Comparison of ENCODE assay signal across 8 cellular contexts in genomic region chr22:38412435-38413084, GRCh38. TPM values are rescaled to one million over a fixed set of nuclear protein-coding genes. Genes with fewer than 3 reads are reported as not detected.
A peak's percentile ranks its signal among the peaks of the same experiment; 100 is the strongest.
DNase-seq lines count a peak whose midpoint lies in the region; ATAC-seq and TF ChIP-seq lines count a peak whose summit lies in the region.

No MANE protein-coding gene starts in this region.

- no peaks in the 10 kb centered on the region for H3K27me3 ChIP-seq in Loucy (ENCODE audit: insufficient read depth, low read length, poor library complexity, severe bottlenecking)
- H3K27me3 ChIP-seq in heart right ventricle, result peaks cover 0 to 6% (median 0%) of the 10 kb centered on the region in 7 donors
- no peaks in the 10 kb centered on the region for H3K27me3 ChIP-seq in smooth muscle cell (ENCODE audit: low read depth)

- DNase-seq in CD14-positive monocyte (ENCODE audit: low spot score) (no peak), heart right ventricle (peak in 1 of 2 donors; percentile 45), smooth muscle cell (lab: John Stamatoyannopoulos, UW; ENCODE audit: unreplicated experiment) (no peak), COR-L47 (lab: John Stamatoyannopoulos, UW) (no peak)
- DNase-seq in activated effector memory CD4-positive, alpha-beta T cell treated with anti-CD3 and anti-CD28 coated beads, Interleukin-2, amount 50 U/mL, for 16 hours, result peak; percentile 79

- 9 to 13% methylated on average over 43 to 45 of the region's 45 CpGs for WGBS in heart right ventricle, 2 donors
- WGBS in smooth muscle cell (ENCODE audit: low lambda C conversion rate), result 51% methylated on average over 44 of the region's 45 CpGs

- H3K36me3 Mint-ChIP-seq in CD14-positive monocyte, result no peaks in the 10 kb centered on the region

- H3K4me1 ChIP-seq in Loucy (ENCODE audit: insufficient read depth, low read length, poor library complexity, severe bottlenecking) (no peaks in the 10 kb centered on the region), heart right ventricle (peaks cover 7 to 32% (median 15%) of the 10 kb centered on the region in 9 donors), smooth muscle cell (ENCODE audit: low read depth) (no peaks in the 10 kb centered on the region)

- H3K79me2 ChIP-seq in Loucy (ENCODE audit: insufficient read depth, low read length) (no peaks in the 10 kb centered on the region), smooth muscle cell (ENCODE audit: low read depth) (no peaks in the 10 kb centered on the region)

- peak in 6 of 8 donors; percentile 31 to 54 (median 42) for ATAC-seq in heart right ventricle
- ATAC-seq in HG03565 (IDR thresholded peaks at IDR 0.05; ENCODE audit: unreplicated experiment), result no peak
- no peak for ATAC-seq in HG02870 (IDR thresholded peaks at IDR 0.05; ENCODE audit: unreplicated experiment)

- peaks cover 0 to 10% (median 0%) of the 10 kb centered on the region in 7 donors for H3K9me3 Mint-ChIP-seq in CD14-positive monocyte

- H3K4me3 ChIP-seq in Loucy (ENCODE audit: low read length, poor library complexity, severe bottlenecking) (no peak overlapping the region), heart right ventricle (peak overlapping the region in 9 of 10 donors; percentile 15 to 44 (median 37)), smooth muscle cell (no peak overlapping the region)

- intact Hi-C loops in CD14-positive monocyte (cut with micrococcal nuclease) (loop anchor here (5.0 to 10.0 kb wide), 2 partner anchors 160 to 162 kb away; partner anchors contain the start of gene DMC1 (in 2 of the 2)), heart right ventricle (cut with DNase I) (loop anchor here in 7 of 10 donors (2.0 to 10.0 kb wide), 6 partner anchors 35 to 162 kb away; partner anchors contain the start of genes DMC1 (in 6 of the 7) and DDX17 (in 1 of the 7))

- H4K20me1 ChIP-seq in Loucy (ENCODE audit: insufficient read depth, low read length, poor library complexity, severe bottlenecking) (no peaks in the 10 kb centered on the region), smooth muscle cell (ENCODE audit: low read depth) (no peaks in the 10 kb centered on the region)

- H3F3A ChIP-seq in Loucy (ENCODE audit: low read depth), result no peaks in the 10 kb centered on the region
- H3F3A ChIP-seq in smooth muscle cell (ENCODE audit: low read depth), result no peaks in the 10 kb centered on the region

- no peaks in the 10 kb centered on the region for H3K36me3 ChIP-seq in Loucy (ENCODE audit: insufficient read depth, low read length)
- no peaks in the 10 kb centered on the region for H3K36me3 ChIP-seq in heart right ventricle
- H3K36me3 ChIP-seq in smooth muscle cell (ENCODE audit: low read depth), result no peaks in the 10 kb centered on the region

- H3K9me2 ChIP-seq in Loucy (replicated peaks; ENCODE audit: low read depth, low read length), result no peaks in the 10 kb centered on the region

- H3K4me2 ChIP-seq in Loucy (ENCODE audit: low read depth, low read length, poor library complexity, severe bottlenecking), result no peak overlapping the region
- no peak overlapping the region for H3K4me2 ChIP-seq in smooth muscle cell

- peaks cover 24% of the 10 kb centered on the region for H3K4me1 Mint-ChIP-seq in CD14-positive monocyte

- H3K9me3 ChIP-seq in Loucy (ENCODE audit: insufficient read depth, low read depth, low read length) (no peaks in the 10 kb centered on the region), heart right ventricle (no peaks in the 10 kb centered on the region), smooth muscle cell (replicated peaks; ENCODE audit: low read depth) (no peaks in the 10 kb centered on the region)

- H3K27ac ChIP-seq in heart right ventricle (peak overlapping the region in 8 of 10 donors; percentile 8 to 81 (median 68)), smooth muscle cell (ENCODE audit: low read depth) (no peak overlapping the region)

- peaks cover 3 to 10% (median 4%) of the 10 kb centered on the region in 3 donors for H3K27me3 Mint-ChIP-seq in CD14-positive monocyte (ENCODE audit: low read depth in 3 of 3)

- peak overlapping the region; percentile 43 to 88 for H3K4me3 Mint-ChIP-seq in CD14-positive monocyte

- H3K27ac Mint-ChIP-seq in CD14-positive monocyte, result no peak overlapping the region

- H3K9ac ChIP-seq in Loucy (ENCODE audit: low read depth, low read length, poor library complexity, severe bottlenecking), result no peak overlapping the region
- H3K9ac ChIP-seq in smooth muscle cell (ENCODE audit: low read depth), result no peak overlapping the region

- H2AFZ ChIP-seq in Loucy (ENCODE audit: low read length) (no peak overlapping the region), smooth muscle cell (ENCODE audit: low read depth) (no peak overlapping the region)

- peak; percentile 96 for TF ChIP-seq CTCF in CD14-positive monocyte (IDR thresholded peaks at IDR 0.05)
- peak; percentile 67 for TF ChIP-seq CTCF in Loucy (conservative IDR thresholded peaks at IDR 0.05; ENCODE audit: low read length)
- TF ChIP-seq CTCF in heart right ventricle (IDR thresholded peaks at IDR 0.05), result peak; percentile 75 to 88 (median 85)
- TF ChIP-seq CTCF in smooth muscle cell (IDR thresholded peaks at IDR 0.05; ENCODE audit: borderline replicate concordance, insufficient read depth, poor library complexity, severe bottlenecking), result peak; percentile 70

RNA-seq across cellular contexts. Expression of gene KCNJ4, which starts 42.4 kb away (rescaled TPM):
- not detected for polyA plus RNA-seq in CD14-positive monocyte
- 10 to 100 TPM in 9 of 10 donors, 1 to 10 TPM in 1; 4.9 to 93.3 (median 43.9) TPM for total RNA-seq in heart right ventricle
- polyA plus RNA-seq in heart right ventricle, result 10 to 100 TPM in 1 of 2 donors, 1 to 10 TPM in 1; 7.6 to 19.5 TPM
- 0.81 TPM in 1 of 2 replicates, not detected in the other for total RNA-seq in smooth muscle cell
- polyA plus RNA-seq in smooth muscle cell, result not detected in 2 replicates

RNA-seq across cellular contexts. Expression of gene KDELR3, which starts 55.3 kb away (rescaled TPM):
- polyA plus RNA-seq in CD14-positive monocyte (not detected), heart right ventricle (10 to 100 TPM in 1 of 2 donors, 1 to 10 TPM in 1; 9.4 to 11.5 TPM), smooth muscle cell (198 and 252 TPM in 2 replicates)
- total RNA-seq in heart right ventricle (10 to 100 TPM in 3 of 10 donors, 1 to 10 TPM in 7; 3.4 to 12.9 (median 7.9) TPM), smooth muscle cell (163 and 207 TPM in 2 replicates)

Comparison
In these comparisons a context has a peak if more than half of its experiments do, and no peak if none do; other contexts are left out.
1. H3K4me3 ChIP-seq: peak in heart right ventricle (9 of 10); none in Loucy (single experiment) and smooth muscle cell (single experiment).
2. ATAC-seq: peak in heart right ventricle (6 of 8); none in HG03565 (single experiment) and HG02870 (single experiment).
3. RNA of gene KDELR3, which starts 55.3 kb away (polyA plus RNA-seq): 198 to 252 TPM in smooth muscle cell; 9.4 to 11.5 TPM in heart right ventricle and not detected in CD14-positive monocyte; every median in the first group is over 10 times any median in the second.
4. Peak in every context shown above with its lines, with median percentiles within 50 percentile points of each other: CTCF ChIP-seq.